In the genomic region with DNA sequence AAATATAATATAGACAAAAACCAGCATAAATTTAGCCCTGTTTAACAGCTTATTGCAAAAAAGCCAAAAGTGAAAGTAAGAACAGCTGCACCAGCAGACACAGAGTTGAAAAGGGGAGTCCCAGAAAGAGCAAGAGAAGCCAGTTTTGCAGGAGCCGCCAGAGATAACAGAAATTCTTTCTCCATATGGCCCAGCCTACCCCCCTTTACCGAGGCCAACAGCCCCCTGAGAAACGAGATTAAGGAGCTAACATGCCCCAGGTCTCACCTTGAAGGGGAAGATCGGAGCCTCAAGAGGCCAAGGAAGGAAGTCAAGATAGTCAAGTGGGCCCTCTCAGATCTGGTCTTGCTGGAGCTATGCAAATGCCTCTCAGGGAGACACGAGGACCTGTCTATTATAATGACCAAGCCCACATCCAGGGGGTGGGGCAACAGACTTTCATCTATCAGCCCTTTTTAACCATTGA, we compare ENCODE assay signal across 1 cellular context.
TF ChIP-seq lines count a peak whose summit lies in the region.

No MANE protein-coding gene starts in this region.

TF ChIP-seq in GM12878, 131 proteins besides CTCF, POLR2A, EP300 and RAD21:
- TF ChIP-seq, protein P1, sequence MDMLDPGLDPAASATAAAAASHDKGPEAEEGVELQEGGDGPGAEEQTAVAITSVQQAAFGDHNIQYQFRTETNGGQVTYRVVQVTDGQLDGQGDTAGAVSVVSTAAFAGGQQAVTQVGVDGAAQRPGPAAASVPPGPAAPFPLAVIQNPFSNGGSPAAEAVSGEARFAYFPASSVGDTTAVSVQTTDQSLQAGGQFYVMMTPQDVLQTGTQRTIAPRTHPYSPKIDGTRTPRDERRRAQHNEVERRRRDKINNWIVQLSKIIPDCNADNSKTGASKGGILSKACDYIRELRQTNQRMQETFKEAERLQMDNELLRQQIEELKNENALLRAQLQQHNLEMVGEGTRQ (IDR thresholded peaks at IDR 0.05; ENCODE audit: borderline replicate concordance, low read depth, low read length): no peak
- TF ChIP-seq, protein P2, sequence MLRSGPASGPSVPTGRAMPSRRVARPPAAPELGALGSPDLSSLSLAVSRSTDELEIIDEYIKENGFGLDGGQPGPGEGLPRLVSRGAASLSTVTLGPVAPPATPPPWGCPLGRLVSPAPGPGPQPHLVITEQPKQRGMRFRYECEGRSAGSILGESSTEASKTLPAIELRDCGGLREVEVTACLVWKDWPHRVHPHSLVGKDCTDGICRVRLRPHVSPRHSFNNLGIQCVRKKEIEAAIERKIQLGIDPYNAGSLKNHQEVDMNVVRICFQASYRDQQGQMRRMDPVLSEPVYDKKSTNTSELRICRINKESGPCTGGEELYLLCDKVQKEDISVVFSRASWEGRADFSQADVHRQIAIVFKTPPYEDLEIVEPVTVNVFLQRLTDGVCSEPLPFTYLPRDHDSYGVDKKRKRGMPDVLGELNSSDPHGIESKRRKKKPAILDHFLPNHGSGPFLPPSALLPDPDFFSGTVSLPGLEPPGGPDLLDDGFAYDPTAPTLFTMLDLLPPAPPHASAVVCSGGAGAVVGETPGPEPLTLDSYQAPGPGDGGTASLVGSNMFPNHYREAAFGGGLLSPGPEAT (IDR thresholded peaks at IDR 0.05; ENCODE audit: low read depth): peak; percentile 20; the same call in 1 of the 2 replicates
- TF ChIP-seq POLR2AphosphoS5 (IDR thresholded peaks at IDR 0.05; ENCODE audit: low read length) (peak; percentile 72), SPI1 (IDR thresholded peaks at IDR 0.05; ENCODE audit: borderline replicate concordance, insufficient read depth, low read depth, low read length) (peak; percentile 57; the same call in 1 of the 2 replicates), TAF1 (IDR thresholded peaks at IDR 0.05; ENCODE audit: borderline replicate concordance, low read depth, low read length) (peak; percentile 47; the same call in 1 of the 2 replicates), SMAD5 (IDR thresholded peaks at IDR 0.05; ENCODE audit: low read depth) (0 out of 2 replicates have a peak, but pooled peaks have one; percentile 40), POU2F2 (IDR thresholded peaks at IDR 0.05; ENCODE audit: borderline replicate concordance, low read depth, low read length) (peak; percentile 93; the same call in 2 of the 3 replicates)
- TF ChIP-seq, protein P3, sequence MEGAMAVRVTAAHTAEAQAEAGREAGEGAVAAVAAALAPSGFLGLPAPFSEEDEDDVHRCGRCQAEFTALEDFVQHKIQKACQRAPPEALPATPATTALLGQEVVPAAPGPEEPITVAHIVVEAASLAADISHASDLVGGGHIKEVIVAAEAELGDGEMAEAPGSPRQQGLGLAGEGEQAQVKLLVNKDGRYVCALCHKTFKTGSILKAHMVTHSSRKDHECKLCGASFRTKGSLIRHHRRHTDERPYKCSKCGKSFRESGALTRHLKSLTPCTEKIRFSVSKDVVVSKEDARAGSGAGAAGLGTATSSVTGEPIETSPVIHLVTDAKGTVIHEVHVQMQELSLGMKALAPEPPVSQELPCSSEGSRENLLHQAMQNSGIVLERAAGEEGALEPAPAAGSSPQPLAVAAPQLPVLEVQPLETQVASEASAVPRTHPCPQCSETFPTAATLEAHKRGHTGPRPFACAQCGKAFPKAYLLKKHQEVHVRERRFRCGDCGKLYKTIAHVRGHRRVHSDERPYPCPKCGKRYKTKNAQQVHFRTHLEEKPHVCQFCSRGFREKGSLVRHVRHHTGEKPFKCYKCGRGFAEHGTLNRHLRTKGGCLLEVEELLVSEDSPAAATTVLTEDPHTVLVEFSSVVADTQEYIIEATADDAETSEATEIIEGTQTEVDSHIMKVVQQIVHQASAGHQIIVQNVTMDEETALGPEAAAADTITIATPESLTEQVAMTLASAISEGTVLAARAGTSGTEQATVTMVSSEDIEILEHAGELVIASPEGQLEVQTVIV (IDR thresholded peaks at IDR 0.05; ENCODE audit: borderline replicate concordance, partially characterized antibody): no peak
- TF ChIP-seq, protein P4, sequence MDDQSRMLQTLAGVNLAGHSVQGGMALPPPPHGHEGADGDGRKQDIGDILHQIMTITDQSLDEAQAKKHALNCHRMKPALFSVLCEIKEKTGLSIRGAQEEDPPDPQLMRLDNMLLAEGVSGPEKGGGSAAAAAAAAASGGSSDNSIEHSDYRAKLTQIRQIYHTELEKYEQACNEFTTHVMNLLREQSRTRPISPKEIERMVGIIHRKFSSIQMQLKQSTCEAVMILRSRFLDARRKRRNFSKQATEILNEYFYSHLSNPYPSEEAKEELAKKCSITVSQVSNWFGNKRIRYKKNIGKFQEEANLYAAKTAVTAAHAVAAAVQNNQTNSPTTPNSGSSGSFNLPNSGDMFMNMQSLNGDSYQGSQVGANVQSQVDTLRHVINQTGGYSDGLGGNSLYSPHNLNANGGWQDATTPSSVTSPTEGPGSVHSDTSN (IDR thresholded peaks at IDR 0.05; ENCODE audit: insufficient replicate concordance, low read depth, low read length): peak; percentile 14
- TF ChIP-seq, protein P5, sequence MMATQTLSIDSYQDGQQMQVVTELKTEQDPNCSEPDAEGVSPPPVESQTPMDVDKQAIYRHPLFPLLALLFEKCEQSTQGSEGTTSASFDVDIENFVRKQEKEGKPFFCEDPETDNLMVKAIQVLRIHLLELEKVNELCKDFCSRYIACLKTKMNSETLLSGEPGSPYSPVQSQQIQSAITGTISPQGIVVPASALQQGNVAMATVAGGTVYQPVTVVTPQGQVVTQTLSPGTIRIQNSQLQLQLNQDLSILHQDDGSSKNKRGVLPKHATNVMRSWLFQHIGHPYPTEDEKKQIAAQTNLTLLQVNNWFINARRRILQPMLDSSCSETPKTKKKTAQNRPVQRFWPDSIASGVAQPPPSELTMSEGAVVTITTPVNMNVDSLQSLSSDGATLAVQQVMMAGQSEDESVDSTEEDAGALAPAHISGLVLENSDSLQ (IDR thresholded peaks at IDR 0.05): peak; percentile 74
TF ChIP-seq in GM12878: peak in this region for 8.
